1 cellular context compared by ENCODE assay signal in genomic region chr2:218517434-218518206, GRCh38.
TF ChIP-seq lines count a peak whose summit lies in the region.

No MANE protein-coding gene starts in this region.

TF ChIP-seq in GM12878, 131 proteins besides CTCF, POLR2A, EP300 and RAD21 (continued from another document):
- TF ChIP-seq ZNF592 (IDR thresholded peaks at IDR 0.05) (0 out of 2 replicates have a peak, but pooled peaks have one; percentile 26), ATF3 (IDR thresholded peaks at IDR 0.05; ENCODE audit: borderline replicate concordance, extremely low read depth, low read depth, low read length) (no peak), IKZF2 (IDR thresholded peaks at IDR 0.05) (peak; percentile 8 to 36; a peak in 1 of 4 replicates), SMARCA5 (IDR thresholded peaks at IDR 0.05) (peak; percentile 67; the same call in 1 of the 2 replicates), BCLAF1 (IDR thresholded peaks at IDR 0.05) (no peak)
